In genomic region chr10:77339156-77339555, GRCh38 we compare ENCODE assay signal across 10 cellular contexts.
"Had no signal": no experiment of that assay in that cellular context is flagged by ENCODE, and none has a peak within 500 bp of the region (broad histone marks: within the 10 kb centered on the region; RNA-seq: fewer than 3 reads in every experiment).

No MANE protein-coding gene starts in this region.

- H3K4me2 ChIP-seq: GM23338 had no signal

- H2AFZ ChIP-seq: GM23248, GM23338 had no signal

- H3K4me3 ChIP-seq: GM23248, GM23338, HAP-1 had no signal

- H3K4me1 ChIP-seq: HAP-1 had no signal

- FAIRE-seq: H54 had no signal

- ATAC-seq: GM23338, HCT116 had no signal

- DNase-seq: GM23248, GOT3, H7, H9, HCEC 1CT, HFFc6 had no signal

- H3K9ac ChIP-seq: GM23248 had no signal

- H3K36me3 ChIP-seq: HAP-1 had no signal

- H3K27ac ChIP-seq: GM23248 had no signal

- H3K9me3 ChIP-seq: HAP-1 had no signal
